1 cellular context compared by ENCODE assay signal in genomic region chr10:86614853-86615252, GRCh38.
TF ChIP-seq lines count a peak whose summit lies in the region.

No MANE protein-coding gene starts in this region.

TF ChIP-seq in GM23338, 12 proteins besides CTCF, POLR2A, EP300 and RAD21 (continued from another document):
- TF ChIP-seq, protein P1, sequence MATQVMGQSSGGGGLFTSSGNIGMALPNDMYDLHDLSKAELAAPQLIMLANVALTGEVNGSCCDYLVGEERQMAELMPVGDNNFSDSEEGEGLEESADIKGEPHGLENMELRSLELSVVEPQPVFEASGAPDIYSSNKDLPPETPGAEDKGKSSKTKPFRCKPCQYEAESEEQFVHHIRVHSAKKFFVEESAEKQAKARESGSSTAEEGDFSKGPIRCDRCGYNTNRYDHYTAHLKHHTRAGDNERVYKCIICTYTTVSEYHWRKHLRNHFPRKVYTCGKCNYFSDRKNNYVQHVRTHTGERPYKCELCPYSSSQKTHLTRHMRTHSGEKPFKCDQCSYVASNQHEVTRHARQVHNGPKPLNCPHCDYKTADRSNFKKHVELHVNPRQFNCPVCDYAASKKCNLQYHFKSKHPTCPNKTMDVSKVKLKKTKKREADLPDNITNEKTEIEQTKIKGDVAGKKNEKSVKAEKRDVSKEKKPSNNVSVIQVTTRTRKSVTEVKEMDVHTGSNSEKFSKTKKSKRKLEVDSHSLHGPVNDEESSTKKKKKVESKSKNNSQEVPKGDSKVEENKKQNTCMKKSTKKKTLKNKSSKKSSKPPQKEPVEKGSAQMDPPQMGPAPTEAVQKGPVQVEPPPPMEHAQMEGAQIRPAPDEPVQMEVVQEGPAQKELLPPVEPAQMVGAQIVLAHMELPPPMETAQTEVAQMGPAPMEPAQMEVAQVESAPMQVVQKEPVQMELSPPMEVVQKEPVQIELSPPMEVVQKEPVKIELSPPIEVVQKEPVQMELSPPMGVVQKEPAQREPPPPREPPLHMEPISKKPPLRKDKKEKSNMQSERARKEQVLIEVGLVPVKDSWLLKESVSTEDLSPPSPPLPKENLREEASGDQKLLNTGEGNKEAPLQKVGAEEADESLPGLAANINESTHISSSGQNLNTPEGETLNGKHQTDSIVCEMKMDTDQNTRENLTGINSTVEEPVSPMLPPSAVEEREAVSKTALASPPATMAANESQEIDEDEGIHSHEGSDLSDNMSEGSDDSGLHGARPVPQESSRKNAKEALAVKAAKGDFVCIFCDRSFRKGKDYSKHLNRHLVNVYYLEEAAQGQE (IDR thresholded peaks at IDR 0.05; ENCODE audit: unreplicated experiment): no peak
- TF ChIP-seq NANOG (IDR thresholded peaks at IDR 0.05; ENCODE audit: borderline replicate concordance) (no peak), ZNF331 (CRISPR knock-in tag; IDR thresholded peaks at IDR 0.05; ENCODE audit: low read depth) (no peak), STAT1 (IDR thresholded peaks at IDR 0.05; ENCODE audit: unreplicated experiment) (no peak), JUNB (IDR thresholded peaks at IDR 0.05; ENCODE audit: unreplicated experiment) (no peak), CREB1 (CRISPR knock-in tag; IDR thresholded peaks at IDR 0.05; ENCODE audit: low read depth) (no peak), POLR2AphosphoS5 (IDR thresholded peaks at IDR 0.05; ENCODE audit: low read depth) (no peak), EZH2phosphoT487 (IDR thresholded peaks at IDR 0.05; ENCODE audit: unreplicated experiment) (no peak), ZNF114 (CRISPR knock-in tag; IDR thresholded peaks at IDR 0.05) (no peak)
